23 cellular contexts compared by ENCODE assay signal in the genomic region with DNA sequence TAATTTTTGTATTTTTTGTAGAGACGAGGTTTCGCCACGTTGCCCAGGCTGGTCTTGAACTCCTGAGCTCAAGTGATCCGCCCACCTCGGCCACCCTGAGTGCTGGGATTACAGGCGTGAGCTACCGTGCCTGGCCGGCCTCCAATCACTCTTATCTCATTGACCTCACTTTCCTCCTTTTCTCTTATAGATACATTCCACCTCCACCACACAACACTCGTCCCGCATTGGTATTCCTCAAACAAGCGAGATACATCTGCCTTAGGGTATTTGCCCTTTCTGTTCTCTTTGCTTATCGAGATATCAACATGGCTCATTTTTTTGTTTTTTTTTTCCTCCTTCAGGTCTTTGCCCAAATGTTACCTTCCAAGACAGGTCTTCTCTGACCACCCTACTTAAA. TPM values are rescaled to one million over a fixed set of nuclear protein-coding genes. Genes with fewer than 3 reads are reported as not detected.
DNase-seq lines count a peak whose midpoint lies in the region; ATAC-seq, FAIRE-seq and TF ChIP-seq lines count a peak whose summit lies in the region.
"Had no signal": no experiment of that assay in that cellular context is flagged by ENCODE, and none has a peak within 500 bp of the region (broad histone marks: within the 10 kb centered on the region; RNA-seq: fewer than 3 reads in every experiment).

No MANE protein-coding gene starts in this region.

- H3K27ac ChIP-seq in HepG2 (ENCODE audit: extremely low read length, insufficient read depth, low read length) (no peak overlapping the region), right lobe of liver (no peak overlapping the region), PC-3 (ENCODE audit: low read length) (peak overlapping the region; percentile 82), testis (no peak overlapping the region)
- H3K27ac ChIP-seq: BLaER1, GM23248, RWPE1 had no signal

- H3K4me2 ChIP-seq in HepG2 (ENCODE audit: low read depth, low read length): peak overlapping the region; percentile 7; the same call in 1 of the 2 replicates
- peak overlapping the region; percentile 88 for H3K4me2 ChIP-seq in PC-3 (ENCODE audit: low read length)
- H3K4me2 ChIP-seq: BLaER1, SK-N-SH had no signal

- TF ChIP-seq POLR2A in HepG2 (IDR thresholded peaks at IDR 0.05; ENCODE audit: insufficient read depth in 1 of 2, low read depth in 2 of 2, low read length in 2 of 2): no peak
- TF ChIP-seq POLR2A in right lobe of liver (IDR thresholded peaks at IDR 0.05): no peak
- TF ChIP-seq POLR2A in testis (IDR thresholded peaks at IDR 0.05): no peak

- H4K20me1 ChIP-seq in HepG2 (ENCODE audit: insufficient read depth, low read length) (0 out of 2 replicates have a peak, but pooled peaks cover 2% of the 10 kb centered on the region), PC-3 (ENCODE audit: low read length) (peaks cover 19% of the 10 kb centered on the region)

- no peaks in the 10 kb centered on the region for H3K36me3 Mint-ChIP-seq in activated T-helper 1 cell treated with anti-CD3 and anti-CD28 coated beads, Interleukin-12 subunit alpha, Interleukin-12 subunit beta, Interleukin-2, Interleukin-4 antibody, amounts not matched to agents 30 ng/mL and 10 ng/mL and 1 ng/mL, durations not matched to agents 14 hours and 24 hours and 36 hours (ENCODE audit: low read depth)

- H3F3A ChIP-seq in PC-3 (ENCODE audit: low read length, unreplicated experiment): peaks cover 7% of the 10 kb centered on the region

- no peaks in the 10 kb centered on the region for H3K27me3 Mint-ChIP-seq in activated T-helper 1 cell treated with anti-CD3 and anti-CD28 coated beads, Interleukin-12 subunit alpha, Interleukin-12 subunit beta, Interleukin-2, Interleukin-4 antibody, amounts not matched to agents 30 ng/mL and 10 ng/mL and 1 ng/mL, durations not matched to agents 14 hours and 24 hours and 36 hours (ENCODE audit: insufficient read depth)

- H3K4me3 ChIP-seq in HepG2 (replicated peaks in 1 of 3; ENCODE audit: insufficient read depth in 1 of 3, low read depth in 2 of 3, low read length in 3 of 3) (no peak overlapping the region), right lobe of liver (no peak overlapping the region), PC-3 (ENCODE audit: low read length) (no peak overlapping the region), testis (no peak overlapping the region)
- H3K4me3 ChIP-seq: BLaER1, GM23248 had no signal

- in situ Hi-C loops in HepG2 (cut with HindIII; ENCODE audit: extremely low pct_ligation_motif_present, low pct_unique_long_range_greater_than_20kb): no loop called here

- peak overlapping the region; percentile 15 for H3K27ac Mint-ChIP-seq in activated T-helper 1 cell treated with anti-CD3 and anti-CD28 coated beads, Interleukin-12 subunit alpha, Interleukin-12 subunit beta, Interleukin-2, Interleukin-4 antibody, amounts not matched to agents 30 ng/mL and 10 ng/mL and 1 ng/mL, durations not matched to agents 14 hours and 24 hours and 36 hours
- H3K27ac Mint-ChIP-seq: CD8-positive, alpha-beta T cell; H9 had no signal

- DNase-seq in HepG2 (ENCODE audit: low spot score): no peak
- DNase-seq in right lobe of liver: no peak
- DNase-seq in PC-3: peak; percentile 55
- no peak for DNase-seq in activated T-helper 1 cell treated with anti-CD3 and anti-CD28 coated beads, Interleukin-12 subunit alpha, Interleukin-12 subunit beta, Interleukin-2, Interleukin-4 antibody, amounts not matched to agents 30 ng/mL and 10 ng/mL and 1 ng/mL, durations not matched to agents 14 hours and 24 hours and 36 hours (ENCODE audit: low spot score)
- DNase-seq in testis: peak; percentile 25
- no peak for DNase-seq in stimulated activated CD4-positive, alpha-beta T cell treated with anti-CD3 and anti-CD28 coated beads, Interleukin-4, amount 100 ng/mL, for 4 hours
- no peak for DNase-seq in NK-92 (lab: John Stamatoyannopoulos, UW; ENCODE audit: unreplicated experiment)
- DNase-seq in NOMO-1 (lab: John Stamatoyannopoulos, UW; ENCODE audit: unreplicated experiment in 2 of 2): no peak
- DNase-seq: ACHN; CD8-positive, alpha-beta T cell; DND-41; GM23248; H9; NCI-H1105; NCI-H2081; NCI-H2171; NCI-H524 treated with DMSO at 0.1 percent for 48 hours; NCI-H82; SHP77 treated with DMSO at 0.1 percent for 48 hours; SK-N-SH had no signal

- peaks cover 22% of the 10 kb centered on the region for H3K4me1 Mint-ChIP-seq in activated T-helper 1 cell treated with anti-CD3 and anti-CD28 coated beads, Interleukin-12 subunit alpha, Interleukin-12 subunit beta, Interleukin-2, Interleukin-4 antibody, amounts not matched to agents 30 ng/mL and 10 ng/mL and 1 ng/mL, durations not matched to agents 14 hours and 24 hours and 36 hours (ENCODE audit: low read depth)

- no peaks in the 10 kb centered on the region for H3K9me2 ChIP-seq in PC-3 (replicated peaks; ENCODE audit: low read length)
- H3K9me2 ChIP-seq: SK-N-SH had no signal

- FAIRE-seq in HepG2 (lab: Jason Lieb, UNC): no peak
- FAIRE-seq: GM12891 had no signal

- H3K36me3 ChIP-seq in HepG2 (replicated peaks in 1 of 2; ENCODE audit: control insufficient read depth in 1 of 2, insufficient read depth in 2 of 2, low read length in 2 of 2) (no peaks in the 10 kb centered on the region), right lobe of liver (no peaks in the 10 kb centered on the region), PC-3 (ENCODE audit: low read depth, low read length) (no peaks in the 10 kb centered on the region), testis (ENCODE audit: low read depth, missing control alignments) (no peaks in the 10 kb centered on the region)
- H3K36me3 ChIP-seq: BLaER1 had no signal

- POLR2A ChIA-PET in HepG2 (lab: Yijun Ruan, JAX) (no interaction called here), PC-3 (lab: Charles Lee; ENCODE audit: unreplicated experiment) (no interaction called here)

- H3K4me3 Mint-ChIP-seq in activated T-helper 1 cell treated with anti-CD3 and anti-CD28 coated beads, Interleukin-12 subunit alpha, Interleukin-12 subunit beta, Interleukin-2, Interleukin-4 antibody, amounts not matched to agents 30 ng/mL and 10 ng/mL and 1 ng/mL, durations not matched to agents 14 hours and 24 hours and 36 hours: no peak overlapping the region
- H3K4me3 Mint-ChIP-seq: CD8-positive, alpha-beta T cell; H9 had no signal

- H3K4me1 ChIP-seq in HepG2 (ENCODE audit: insufficient read depth, low read length): peaks cover 30% of the 10 kb centered on the region
- H3K4me1 ChIP-seq in right lobe of liver: no peaks in the 10 kb centered on the region
- H3K4me1 ChIP-seq in PC-3 (ENCODE audit: insufficient read depth, low read length): peaks cover 31% of the 10 kb centered on the region
- no peaks in the 10 kb centered on the region for H3K4me1 ChIP-seq in testis

- no peak for TF ChIP-seq EP300 in HepG2 (IDR thresholded peaks at IDR 0.05; ENCODE audit: low read depth in 2 of 2, low read length in 2 of 2)
- TF ChIP-seq EP300 in HepG2 (CRISPR knock-in tag; IDR thresholded peaks at IDR 0.05; ENCODE audit: borderline replicate concordance): no peak

- CTCF ChIA-PET in HepG2 (lab: Yijun Ruan, JAX; ENCODE audit: low intra/inter-chr PET ratio, low total read pairs): no interaction called here
- CTCF ChIA-PET in PC-3 (lab: Charles Lee): no interaction called here

- H3K79me2 ChIP-seq in HepG2 (ENCODE audit: insufficient read depth, low read length) (peaks cover 29% of the 10 kb centered on the region), PC-3 (ENCODE audit: low read length) (peaks cover 32% of the 10 kb centered on the region)

- ATAC-seq in HepG2: no peak
- ATAC-seq in right lobe of liver: no peak
- no peak for ATAC-seq in PC-3
- ATAC-seq: CD8-positive, alpha-beta T cell had no signal

- H3K9me3 Mint-ChIP-seq in activated T-helper 1 cell treated with anti-CD3 and anti-CD28 coated beads, Interleukin-12 subunit alpha, Interleukin-12 subunit beta, Interleukin-2, Interleukin-4 antibody, amounts not matched to agents 30 ng/mL and 10 ng/mL and 1 ng/mL, durations not matched to agents 14 hours and 24 hours and 36 hours: no peaks in the 10 kb centered on the region
- H3K9me3 Mint-ChIP-seq: CD8-positive, alpha-beta T cell had no signal

- no peaks in the 10 kb centered on the region; a peak in 1 of 5 replicates for H3K27me3 ChIP-seq in HepG2 (ENCODE audit: control insufficient read depth in 1 of 2, insufficient read depth in 2 of 2, low read length in 2 of 2)
- H3K27me3 ChIP-seq in right lobe of liver: no peaks in the 10 kb centered on the region
- H3K27me3 ChIP-seq in PC-3 (ENCODE audit: low read length): no peaks in the 10 kb centered on the region
- H3K27me3 ChIP-seq in testis: no peaks in the 10 kb centered on the region

- intact Hi-C loops in HepG2 (cut with micrococcal nuclease; ENCODE audit: unreplicated experiment) (no loop called here), right lobe of liver (cut with DNase I) (no loop called here), PC-3 (cut with micrococcal nuclease) (no loop called here), testis (cut with DNase I; ENCODE audit: low total_unique reads) (no loop called here)
- intact Hi-C loops in activated T-helper 1 cell treated with anti-CD3 and anti-CD28 coated beads, Interleukin-12 subunit alpha, Interleukin-12 subunit beta, Interleukin-2, Interleukin-4 antibody, amounts not matched to agents 30 ng/mL and 10 ng/mL and 1 ng/mL, durations not matched to agents 14 hours and 24 hours and 36 hours (cut with micrococcal nuclease): loop anchor here (5.0 to 10.0 kb wide), 4 partner anchors 509 to 1144 kb away; a partner anchor contains a TSS

- no peak for TF ChIP-seq RAD21 in HepG2 (CRISPR knock-in tag; IDR thresholded peaks at IDR 0.05)

- 2% methylated on average over 9 of the region's 12 CpGs for WGBS in HepG2 (ENCODE audit: low lambda C conversion rate)
- 75% methylated on average over 8 of the region's 12 CpGs for WGBS in right lobe of liver (ENCODE audit: insufficient coverage, low coverage, low lambda C conversion rate, missing lambda C conversion rate)
- 81 to 84% methylated on average over 5 to 12 of the region's 12 CpGs for WGBS in testis, 2 donors

- TF ChIP-seq CTCF in HepG2 (CRISPR knock-in tag; IDR thresholded peaks at IDR 0.05): no peak
- TF ChIP-seq CTCF in right lobe of liver (IDR thresholded peaks at IDR 0.05): no peak
- TF ChIP-seq CTCF in PC-3 (conservative IDR thresholded peaks at IDR 0.05; ENCODE audit: low read depth, low read length): no peak
- TF ChIP-seq CTCF in testis (IDR thresholded peaks at IDR 0.05): no peak

- H3K9ac ChIP-seq in HepG2 (ENCODE audit: insufficient read depth, low read depth, low read length): no peak overlapping the region
- H3K9ac ChIP-seq in PC-3 (ENCODE audit: low read length): no peak overlapping the region
- H3K9ac ChIP-seq: BLaER1, GM23248, SK-N-SH had no signal

- BruUV-seq in HepG2 (replicated peaks; lab: Mats Ljungman, UMichigan) (no TSS peak), PC-3 (replicated peaks; lab: Mats Ljungman, UMichigan) (no TSS peak)

- no peaks in the 10 kb centered on the region for H3K9me3 ChIP-seq in HepG2 (ENCODE audit: low read length)
- H3K9me3 ChIP-seq in right lobe of liver: no peaks in the 10 kb centered on the region
- no peaks in the 10 kb centered on the region for H3K9me3 ChIP-seq in PC-3 (ENCODE audit: low read length)
- H3K9me3 ChIP-seq in testis: no peaks in the 10 kb centered on the region
- H3K9me3 ChIP-seq: SK-N-SH had no signal

- H2AFZ ChIP-seq in HepG2 (ENCODE audit: low read length) (no peak overlapping the region), PC-3 (ENCODE audit: low read length) (0 out of 2 replicates have a peak overlapping the region, but pooled peaks have one; percentile 31)
- H2AFZ ChIP-seq: GM23248 had no signal

RNA-seq across cellular contexts. Expression of a gene that starts 1.8 kb away (rescaled TPM):
- 54.4 and 80.5 TPM in 2 replicates for total RNA-seq in HepG2 (2016; rRNA removed; fragmentation: Illumina TruSeq; extraction: Trizol)
- total RNA-seq in HepG2 (2016; cell fraction: cytosol; rRNA removed; fragmentation: Illumina TruSeq; extraction: Trizol; ENCODE audit: low read depth): 9.9 and 13.0 TPM in 2 replicates
- total RNA-seq in HepG2 (2016; cell fraction: insoluble cytoplasmic fraction; rRNA removed; fragmentation: Illumina TruSeq; extraction: Trizol): 52.3 and 82.1 TPM in 2 replicates
- total RNA-seq in HepG2 (2016; cell fraction: membrane; rRNA removed; fragmentation: Illumina TruSeq; extraction: Trizol): 25.7 and 27.0 TPM in 2 replicates
- total RNA-seq in HepG2 (2016; cell fraction: nucleus; rRNA removed; fragmentation: Illumina TruSeq; extraction: Trizol): 22.0 and 23.9 TPM in 2 replicates
- polyA plus RNA-seq in HepG2 (2011; rRNA removed): 26.0 and 33.7 TPM in 2 replicates
- polyA plus RNA-seq in HepG2 (2011; cell fraction: cytosol; rRNA removed): 23.3 and 28.8 TPM in 2 replicates
- polyA plus RNA-seq in HepG2 (2011; cell fraction: nucleus; rRNA removed): 7.3 and 8.4 TPM in 2 replicates
- polyA plus RNA-seq in HepG2 (2012): 25.1 and 35.9 TPM in 2 replicates
- polyA plus RNA-seq in HepG2 (2016; cell fraction: cytosol; fragmentation: Illumina TruSeq; extraction: Trizol; ENCODE audit: low read depth): 11.3 and 12.7 TPM in 2 replicates
- polyA plus RNA-seq in HepG2 (2016; cell fraction: insoluble cytoplasmic fraction; fragmentation: Illumina TruSeq; extraction: Trizol; ENCODE audit: low read depth): 89.6 and 95.5 TPM in 2 replicates
- polyA plus RNA-seq in HepG2 (2016; cell fraction: membrane; fragmentation: Illumina TruSeq; extraction: Trizol; ENCODE audit: low read depth): 18.7 and 19.3 TPM in 2 replicates
- 29.5 and 31.8 TPM in 2 replicates for polyA plus RNA-seq in HepG2 (2016; cell fraction: nucleus; fragmentation: Illumina TruSeq; extraction: Trizol; ENCODE audit: insufficient read depth, low read depth)
- 34.8 and 117 TPM in 2 replicates for polyA minus RNA-seq in HepG2 (2011; rRNA and poly(A)+ RNA removed; ENCODE audit: low replicate concordance)
- 20.4 and 21.6 TPM in 2 replicates for polyA minus RNA-seq in HepG2 (2011; cell fraction: cytosol; rRNA and poly(A)+ RNA removed)
- polyA minus RNA-seq in HepG2 (2011; cell fraction: nucleus; rRNA and poly(A)+ RNA removed): 13.6 and 17.8 TPM in 2 replicates
- total RNA-seq in right lobe of liver: 10 to 100 TPM; 23.8 to 38.6 (median 26.0) TPM
- 57.0 and 70.8 TPM in 2 replicates for total RNA-seq in PC-3 (2014; rRNA removed)
- 97.9 and 101 TPM in 2 replicates for total RNA-seq in activated T-helper 1 cell treated with anti-CD3 and anti-CD28 coated beads, Interleukin-12 subunit alpha, Interleukin-12 subunit beta, Interleukin-2, Interleukin-4 antibody, amounts not matched to agents 30 ng/mL and 10 ng/mL and 1 ng/mL, durations not matched to agents 14 hours and 24 hours and 36 hours
- 10 to 100 TPM; 38.7 to 39.3 TPM for total RNA-seq in testis
- 32.7 TPM for polyA plus RNA-seq in testis (ENCODE audit: insufficient read depth, low read depth, low replicate concordance)

Comparison
In these comparisons a context has a peak if more than half of its experiments do, and no peak if none do; other contexts are left out.
1. DNase-seq: peak in PC-3 (single experiment) and testis (single experiment); none in HepG2 (single experiment), right lobe of liver (0 of 3), activated T-helper 1 cell treated with anti-CD3 and anti-CD28 coated beads, Interleukin-12 subunit alpha, Interleukin-12 subunit beta, Interleukin-2, Interleukin-4 antibody, amounts not matched to agents 30 ng/mL and 10 ng/mL and 1 ng/mL, durations not matched to agents 14 hours and 24 hours and 36 hours (single experiment), stimulated activated CD4-positive, alpha-beta T cell treated with anti-CD3 and anti-CD28 coated beads, Interleukin-4, amount 100 ng/mL, for 4 hours (0 of 2), NK-92 (single experiment) and NOMO-1 (0 of 2).